ENCODE assay signal across 21 cellular contexts in the genomic region with DNA sequence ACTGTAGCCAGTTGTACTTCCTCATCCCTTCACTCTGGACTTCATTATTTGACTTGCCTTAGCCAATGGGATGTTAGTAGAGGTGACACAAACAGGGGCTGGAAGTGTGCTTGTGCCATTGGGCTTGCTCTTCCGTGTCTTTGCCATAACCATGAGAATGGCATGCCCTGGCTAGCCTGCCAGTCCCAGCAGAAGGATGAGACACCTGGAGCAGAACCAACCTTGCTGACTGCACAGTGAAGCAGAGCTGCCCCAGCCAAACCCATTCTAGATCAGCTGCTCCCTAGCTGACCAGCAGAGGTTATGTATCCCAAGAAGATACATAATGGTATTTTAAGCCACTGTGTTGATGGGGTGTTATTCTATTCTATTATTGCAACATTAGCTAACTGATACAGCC. TPM values are rescaled to one million over a fixed set of nuclear protein-coding genes. Genes with fewer than 3 reads are reported as not detected.
"Had no signal": no experiment of that assay in that cellular context is flagged by ENCODE, and none has a peak within 500 bp of the region (broad histone marks: within the 10 kb centered on the region; RNA-seq: fewer than 3 reads in every experiment).

No MANE protein-coding gene starts in this region.

- H3K4me3 Mint-ChIP-seq: activated B cell treated with CpG ODN at 0.5 μM for 24 hours; activated CD4-positive, alpha-beta T cell treated with anti-CD3 and anti-CD28 coated beads, Interleukin-2, amount 10 ng/mL, durations not matched to agents 24 days and 14 days; activated CD8-positive, alpha-beta T cell treated with anti-CD3 and anti-CD28 coated beads, Interleukin-2, amount 10 ng/mL, durations not matched to agents 7 days and 5 days; activated naive CD8-positive, alpha-beta T cell; central memory CD8-positive, alpha-beta T cell; neural crest cell had no signal

- H3K27ac Mint-ChIP-seq: activated B cell treated with CpG ODN at 0.5 μM for 24 hours; activated CD4-positive, alpha-beta T cell treated with anti-CD3 and anti-CD28 coated beads, Interleukin-2, amount 10 ng/mL, durations not matched to agents 24 days and 14 days; activated CD8-positive, alpha-beta T cell treated with anti-CD3 and anti-CD28 coated beads, Interleukin-2, amount 10 ng/mL, durations not matched to agents 7 days and 5 days; activated naive CD8-positive, alpha-beta T cell had no signal

- H3K4me3 ChIP-seq: body of pancreas, hepatocyte, ovary, stomach, thoracic aorta, upper lobe of right lung had no signal

- H3K9me3 ChIP-seq: body of pancreas, ovary, stomach, thoracic aorta, upper lobe of right lung had no signal

- H3K36me3 Mint-ChIP-seq: activated naive CD8-positive, alpha-beta T cell had no signal

- H3K4me1 ChIP-seq: body of pancreas, upper lobe of right lung had no signal

- H3K36me3 ChIP-seq: ovary, stomach, thoracic aorta, upper lobe of right lung had no signal

- H3K4me1 Mint-ChIP-seq: activated B cell treated with CpG ODN at 0.5 μM for 24 hours; activated CD4-positive, alpha-beta T cell treated with anti-CD3 and anti-CD28 coated beads, Interleukin-2, amount 10 ng/mL, durations not matched to agents 24 days and 14 days; central memory CD8-positive, alpha-beta T cell; neural crest cell had no signal

- H3K27ac ChIP-seq: body of pancreas, hepatocyte, ovary, stomach, thoracic aorta, upper lobe of right lung had no signal

- H3K27me3 ChIP-seq: body of pancreas, hepatocyte, ovary, upper lobe of right lung had no signal

- ATAC-seq: activated CD8-positive, alpha-beta T cell treated with anti-CD3 and anti-CD28 coated beads, Interleukin-2, amount 10 ng/mL, durations not matched to agents 7 days and 5 days; body of pancreas had no signal

- H3K9me3 Mint-ChIP-seq: activated B cell treated with CpG ODN at 0.5 μM for 24 hours; activated CD4-positive, alpha-beta T cell treated with anti-CD3 and anti-CD28 coated beads, Interleukin-2, amount 10 ng/mL, durations not matched to agents 24 days and 14 days; central memory CD8-positive, alpha-beta T cell; neural crest cell had no signal

- DNase-seq: activated B cell treated with CpG ODN at 0.5 μM for 24 hours; activated CD4-positive, alpha-beta T cell treated with anti-CD3 and anti-CD28 coated beads, Interleukin-2, amount 10 ng/mL, durations not matched to agents 24 days and 14 days; activated CD8-positive, alpha-beta memory T cell treated with anti-CD3 and anti-CD28 coated beads, Interleukin-2, amount 50 U/mL, for 4 hours; activated CD8-positive, alpha-beta T cell treated with anti-CD3 and anti-CD28 coated beads, Interleukin-2, amount 10 ng/mL, durations not matched to agents 7 days and 5 days; activated gamma-delta T cell; activated T-cell treated with anti-CD3 and anti-CD28 coated beads, Interleukin-2, amount 50 U/mL, for 48 hours; amniotic stem cell; body of pancreas; cortex of kidney; effector CD4-positive, alpha-beta T cell; kidney glomerular epithelial cell; ovary; stimulated activated CD4-positive, alpha-beta T cell treated with anti-CD3 and anti-CD28 coated beads, Interleukin-1b, Interleukin-23, amount 100 ng/mL, for 48 hours; stomach; T-helper 2 cell; upper lobe of right lung had no signal

RNA-seq across cellular contexts. Expression of gene QPCT, which starts 17.0 kb away (rescaled TPM):
- total RNA-seq: activated CD8-positive, alpha-beta T cell treated with anti-CD3 and anti-CD28 coated beads, Interleukin-2, amount 10 ng/mL, durations not matched to agents 7 days and 5 days; neural crest cell had no signal
